In the genomic region with DNA sequence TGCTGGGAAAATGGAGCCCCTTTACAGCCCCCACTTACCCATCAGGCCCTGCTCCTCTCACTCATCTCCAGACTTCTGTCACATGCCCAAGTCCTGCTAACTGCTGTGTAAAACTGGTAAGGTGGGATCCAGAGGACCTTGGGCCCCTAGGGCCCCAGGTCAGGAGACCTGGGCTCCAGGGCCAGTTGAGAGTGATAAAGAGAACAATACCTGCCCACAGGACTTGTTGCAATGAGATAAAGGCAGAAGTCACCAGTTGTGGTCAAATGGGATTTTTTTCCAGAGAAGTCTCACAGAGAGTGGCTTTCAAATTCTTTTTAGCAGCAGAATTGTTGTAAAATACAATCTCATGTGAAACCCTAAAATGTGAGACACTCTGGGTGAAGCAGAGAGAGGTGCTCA, we compare ENCODE assay signal across 1 cellular context.
TF ChIP-seq lines count a peak whose summit lies in the region.

No MANE protein-coding gene starts in this region.

TF ChIP-seq in endothelial cell of umbilical vein, 7 proteins besides CTCF, POLR2A, EP300 and RAD21 (continued from another document):
- TF ChIP-seq JUN (IDR thresholded peaks at IDR 0.05; ENCODE audit: borderline replicate concordance, insufficient read depth, insufficient read length, low read depth) (no peak), FOS (IDR thresholded peaks at IDR 0.05; ENCODE audit: borderline replicate concordance, insufficient read depth, low read length) (no peak)
